ENCODE assay signal across 2 cellular contexts in the genomic region with DNA sequence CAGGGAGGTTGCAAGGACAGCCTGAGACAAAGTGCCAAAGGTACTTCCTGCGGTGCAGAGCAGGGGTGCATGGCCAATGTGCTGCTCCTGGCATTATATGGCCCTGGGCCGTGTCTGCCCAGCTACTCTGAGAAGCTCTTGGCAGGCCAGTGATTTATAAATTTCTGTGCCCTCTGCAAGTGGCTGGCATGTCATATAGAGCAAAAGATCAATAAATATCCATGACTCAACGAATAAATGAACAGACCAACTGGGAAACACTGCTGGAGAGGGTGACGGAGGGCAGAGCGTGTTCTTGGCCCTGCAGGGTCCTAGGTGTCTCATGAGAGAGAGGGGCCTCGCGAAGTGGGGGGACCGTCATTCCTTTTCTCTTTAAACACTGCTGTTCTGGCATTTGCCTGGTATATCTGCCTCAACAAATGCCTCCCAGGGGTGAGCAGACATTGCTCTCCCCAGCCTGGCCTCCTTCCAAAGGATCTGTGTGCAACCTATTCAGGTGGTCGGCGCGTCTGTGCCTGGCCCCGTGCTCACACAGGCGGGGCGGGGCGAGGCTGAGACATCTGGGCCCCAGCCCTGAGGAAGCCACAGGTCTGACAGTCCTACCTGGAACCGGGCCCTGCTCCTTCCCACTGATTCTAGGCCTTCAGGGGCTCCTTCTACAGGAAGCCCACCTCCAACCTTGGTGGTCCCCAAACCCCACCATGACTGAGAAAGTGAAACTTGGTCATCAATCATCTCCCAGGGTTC.
TF ChIP-seq lines count a peak whose summit lies in the region.

No MANE protein-coding gene starts in this region.

TF ChIP-seq in H1, 55 proteins besides CTCF, POLR2A, EP300 and RAD21:
- TF ChIP-seq HDAC2 (IDR thresholded peaks at IDR 0.05; ENCODE audit: borderline replicate concordance in 1 of 2, low read depth in 2 of 2, low read length in 2 of 2) (no peak), SP2 (IDR thresholded peaks at IDR 0.05; ENCODE audit: low read length) (no peak), MAFK (IDR thresholded peaks at IDR 0.05; ENCODE audit: low read depth, low read length) (no peak), CBX8 (IDR thresholded peaks at IDR 0.05; ENCODE audit: borderline replicate concordance, low read depth, low read length) (no peak), CEBPB (IDR thresholded peaks at IDR 0.05; ENCODE audit: low read depth, low read length) (no peak)

TF ChIP-seq in SK-N-SH, 30 proteins besides CTCF, POLR2A, EP300 and RAD21:
- TF ChIP-seq MEF2A (IDR thresholded peaks at IDR 0.05; ENCODE audit: borderline replicate concordance, low read depth) (no peak), EZH2phosphoT487 (IDR thresholded peaks at IDR 0.05; ENCODE audit: borderline replicate concordance, low read depth) (no peak), TAF1 (IDR thresholded peaks at IDR 0.05; ENCODE audit: borderline replicate concordance, low read depth, low read length) (no peak), TCF12 (IDR thresholded peaks at IDR 0.05) (no peak), ZBTB33 (IDR thresholded peaks at IDR 0.05; ENCODE audit: borderline replicate concordance, low read depth) (no peak), TEAD4 (IDR thresholded peaks at IDR 0.05; ENCODE audit: borderline replicate concordance, insufficient read depth) (no peak), SIN3A (IDR thresholded peaks at IDR 0.05; ENCODE audit: borderline replicate concordance, low read depth, low read length) (no peak), SMC3 (IDR thresholded peaks at IDR 0.05; ENCODE audit: low read depth, low read length) (no peak), FOXM1 (IDR thresholded peaks at IDR 0.05; ENCODE audit: low read depth) (no peak)
